10 cellular contexts compared by ENCODE assay signal in genomic region chr10:97500297-97500575, GRCh38. TPM values are rescaled to one million over a fixed set of nuclear protein-coding genes. Genes with fewer than 3 reads are reported as not detected.
A peak's percentile ranks its signal among the peaks of the same experiment; 100 is the strongest.
DNase-seq lines count a peak whose midpoint lies in the region; ATAC-seq and TF ChIP-seq lines count a peak whose summit lies in the region.
"Had no signal": no experiment of that assay in that cellular context is flagged by ENCODE, and none has a peak within 500 bp of the region (broad histone marks: within the 10 kb centered on the region; RNA-seq: fewer than 3 reads in every experiment).

No MANE protein-coding gene starts in this region.

- TF ChIP-seq EP300 in transverse colon (IDR thresholded peaks at IDR 0.05; ENCODE audit: low read depth), result no peak

- WGBS in heart left ventricle, 4 donors, result 53 to 74% (median 65%) methylated on average over 2 of the region's 2 CpGs
- 66 to 92% methylated on average over 2 of the region's 2 CpGs for WGBS in mesodermal cell (ENCODE audit: insufficient coverage in 2 of 2), 2 experiments
- 92% methylated on average over 2 of the region's 2 CpGs; no CpG with 5 or more reads in 1 of the 2 donors for WGBS in transverse colon (ENCODE audit: low coverage in 1 of 2), 2 donors

- ATAC-seq in heart left ventricle (no peak), left cardiac atrium (no peak), GM21515 (IDR thresholded peaks at IDR 0.05; ENCODE audit: unreplicated experiment) (no peak), GM18502 (IDR thresholded peaks at IDR 0.05; ENCODE audit: poor library complexity, unreplicated experiment) (no peak)

- no peaks in the 10 kb centered on the region for H3K9me3 ChIP-seq in heart left ventricle
- no peaks in the 10 kb centered on the region for H3K9me3 ChIP-seq in mesodermal cell (ENCODE audit: control insufficient read depth, low read length)
- no peaks in the 10 kb centered on the region for H3K9me3 ChIP-seq in transverse colon

- H3K36me3 ChIP-seq in heart left ventricle (no peaks in the 10 kb centered on the region), mesodermal cell (ENCODE audit: control insufficient read depth, insufficient read depth, low read length) (peaks cover 10% of the 10 kb centered on the region), transverse colon (no peaks in the 10 kb centered on the region)
- H3K36me3 ChIP-seq: cardiac muscle cell had no signal

- TF ChIP-seq CTCF in heart left ventricle (IDR thresholded peaks at IDR 0.05) (no peak), coronary artery (IDR thresholded peaks at IDR 0.05) (no peak), transverse colon (IDR thresholded peaks at IDR 0.05) (no peak)

- H3K4me1 ChIP-seq in heart left ventricle (peaks cover 3 to 69% (median 37%) of the 10 kb centered on the region in 12 donors), mesodermal cell (ENCODE audit: control insufficient read depth, insufficient read depth, low read length, poor library complexity, severe bottlenecking) (peaks cover 14% of the 10 kb centered on the region), transverse colon (peaks cover 9 to 22% (median 17%) of the 10 kb centered on the region in 4 donors)

- DNase-seq in heart left ventricle (no peak), left cardiac atrium (no peak), coronary artery (ENCODE audit: low spot score) (no peak), transverse colon (no peak), NCI-H1436 treated with DMSO at 0.1 percent for 48 hours (lab: John Stamatoyannopoulos, UW) (no peak)
- DNase-seq: NCI-H2171 had no signal

- H3K27me3 ChIP-seq in heart left ventricle, result no peaks in the 10 kb centered on the region
- H3K27me3 ChIP-seq in transverse colon, result peaks cover 17% of the 10 kb centered on the region

- TF ChIP-seq POLR2A in heart left ventricle (IDR thresholded peaks at IDR 0.05) (no peak), transverse colon (IDR thresholded peaks at IDR 0.05) (no peak)

- in situ Hi-C loops in transverse colon (cut with MboI; ENCODE audit: low pct_ligation_motif_present in 1 of 4, low pct_unique_long_range_greater_than_20kb in 1 of 4, low sequenced_read_pairs in 3 of 4), result no loop called here

- peak overlapping the region in 10 of 12 donors; percentile 71 to 99 (median 96) for H3K4me3 ChIP-seq in heart left ventricle
- peak overlapping the region; percentile 85 for H3K4me3 ChIP-seq in coronary artery
- peak overlapping the region; percentile 94 for H3K4me3 ChIP-seq in mesodermal cell (ENCODE audit: extremely low read depth, insufficient read depth, low read length, poor library complexity, severe bottlenecking)
- peak overlapping the region in 2 of 4 donors; percentile 78 to 92 for H3K4me3 ChIP-seq in transverse colon

- H3K27ac ChIP-seq in heart left ventricle (peak overlapping the region in 10 of 12 donors; percentile 85 to 98 (median 96)), coronary artery (peak overlapping the region in 1 of 2 donors; percentile 95), mesodermal cell (ENCODE audit: low read depth, low read length, severe bottlenecking) (no peak overlapping the region), transverse colon (peak overlapping the region in 3 of 4 donors; percentile 90 to 99 (median 96))
- H3K27ac ChIP-seq: cardiac muscle cell had no signal

- intact Hi-C loops in heart left ventricle (cut with DNase I) (loop anchor here in 2 of 10 donors (5.0 kb wide), 2 partner anchors 37 to 52 kb away; no protein-coding TSS in a partner anchor), left cardiac atrium (cut with DNase I) (no loop called here), transverse colon (cut with DNase I; ENCODE audit: low total_unique reads) (no loop called here)

RNA-seq across cellular contexts. Expression of gene UBTD1, which starts 1.5 kb away (rescaled TPM):
- total RNA-seq in heart left ventricle, result 10 to 100 TPM; 18.2 to 42.9 (median 27.7) TPM
- polyA plus RNA-seq in heart left ventricle, result 10 to 100 TPM; 49.0 to 49.7 TPM
- 10 to 100 TPM; 22.6 to 23.7 TPM for total RNA-seq in left cardiac atrium
- 36.3 TPM for polyA plus RNA-seq in mesodermal cell (2013, experiment 1 of 2)
- polyA plus RNA-seq in mesodermal cell (2013, experiment 2 of 2), result 27.4 TPM
- 1 to 10 TPM in 3 of 4 donors, under 1 TPM in 1; 0.40 to 4.1 (median 3.2) TPM for total RNA-seq in transverse colon

RNA-seq across cellular contexts. Expression of gene MMS19, which starts 2.0 kb away (rescaled TPM):
- 10 to 100 TPM; 30.2 to 63.5 (median 48.1) TPM for total RNA-seq in heart left ventricle
- polyA plus RNA-seq in heart left ventricle, result 10 to 100 TPM; 43.9 to 52.0 TPM
- total RNA-seq in left cardiac atrium, result 10 to 100 TPM; 31.9 to 34.0 TPM
- 103 TPM for polyA plus RNA-seq in mesodermal cell (2013, experiment 1 of 2)
- 88.0 TPM for polyA plus RNA-seq in mesodermal cell (2013, experiment 2 of 2)
- 100 to 1,000 TPM in 3 of 4 donors, 10 to 100 TPM in 1; 62.8 to 116 (median 106) TPM for total RNA-seq in transverse colon

RNA-seq across cellular contexts. Expression of gene ZDHHC16, which starts 54.3 kb away (rescaled TPM):
- total RNA-seq in heart left ventricle (10 to 100 TPM; 16.2 to 36.8 (median 25.2) TPM), left cardiac atrium (10 to 100 TPM; 26.2 to 26.5 TPM), transverse colon (10 to 100 TPM; 10.8 to 36.2 (median 32.7) TPM)
- 10 to 100 TPM; 21.3 to 59.5 TPM for polyA plus RNA-seq in heart left ventricle
- polyA plus RNA-seq in mesodermal cell (2013, experiment 1 of 2), result 47.3 TPM
- 37.1 TPM for polyA plus RNA-seq in mesodermal cell (2013, experiment 2 of 2)

RNA-seq across cellular contexts. Expression of gene EXOSC1, which starts 54.4 kb away (rescaled TPM):
- total RNA-seq in heart left ventricle (10 to 100 TPM; 14.8 to 24.6 (median 16.9) TPM), left cardiac atrium (10 to 100 TPM; 16.6 to 18.6 TPM), transverse colon (100 to 1,000 TPM in 1 of 4 donors, 10 to 100 TPM in 2, 1 to 10 TPM in 1; 2.6 to 315 (median 26.1) TPM)
- 10 to 100 TPM; 26.0 to 34.5 TPM for polyA plus RNA-seq in heart left ventricle
- polyA plus RNA-seq in mesodermal cell (2013, experiment 1 of 2), result 47.6 TPM
- 48.9 TPM for polyA plus RNA-seq in mesodermal cell (2013, experiment 2 of 2)
